Comparison of ENCODE assay signal across 13 cellular contexts in the genomic region with DNA sequence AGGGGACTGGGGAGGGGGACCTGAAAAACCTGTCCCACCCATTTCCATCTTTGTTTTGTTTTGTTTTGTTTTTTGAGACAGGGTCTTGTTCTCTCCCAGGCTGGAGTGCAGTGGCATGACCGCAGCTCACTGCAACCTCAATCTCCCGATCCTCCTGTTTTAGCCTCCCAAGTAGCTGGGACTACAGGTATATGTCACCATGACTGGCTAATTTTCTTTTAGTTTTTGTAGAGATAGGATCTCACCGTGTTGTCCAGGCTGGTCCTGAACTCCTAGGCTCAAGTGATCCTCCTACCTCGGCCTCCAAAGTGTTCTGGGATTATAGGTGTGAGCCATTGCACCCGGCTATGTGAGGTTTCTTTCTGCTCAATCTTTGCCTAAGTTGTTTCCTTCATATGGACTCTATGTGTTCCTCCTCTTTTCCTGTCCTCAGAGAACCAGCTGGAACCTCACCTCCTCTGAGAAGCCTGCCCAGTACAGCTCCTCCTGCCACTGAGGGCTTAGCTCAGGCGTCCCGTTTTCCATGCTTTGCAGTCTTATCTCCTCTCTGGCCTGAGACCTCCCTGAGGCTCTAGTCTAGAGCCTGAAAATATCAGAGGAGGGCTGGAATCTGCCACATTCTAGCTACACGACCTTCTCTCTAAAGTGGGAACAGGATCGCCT.
DNase-seq lines count a peak whose midpoint lies in the region; ATAC-seq, FAIRE-seq and TF ChIP-seq lines count a peak whose summit lies in the region.
"Had no signal": no experiment of that assay in that cellular context is flagged by ENCODE, and none has a peak within 500 bp of the region (broad histone marks: within the 10 kb centered on the region; RNA-seq: fewer than 3 reads in every experiment).

No MANE protein-coding gene starts in this region.

- DNase-seq in CD4-positive, alpha-beta T cell = no peak
- no peak for DNase-seq in activated naive CD8-positive, alpha-beta T cell treated with anti-CD3 and anti-CD28 coated beads, Interleukin-2, amount 50 U/mL, for 24 hours
- no peak for DNase-seq in naive thymus-derived CD4-positive, alpha-beta T cell
- DNase-seq in mesendoderm (no peak), mucosa of gallbladder (ENCODE audit: low spot score) (no peak), D721Med (ENCODE audit: insufficient read length, low spot score) (no peak)
- DNase-seq: amygdala, NCI-H1105 treated with DMSO at 0.1 percent for 48 hours, NCI-H526 had no signal

- no peaks in the 10 kb centered on the region for H3K79me2 ChIP-seq in mesendoderm (ENCODE audit: control insufficient read depth, insufficient read depth, low read length)

- H2BK15ac ChIP-seq in mesendoderm (replicated peaks; ENCODE audit: low read depth) = no peak overlapping the region

- no peak overlapping the region for H4K8ac ChIP-seq in mesendoderm (ENCODE audit: low read depth, low read length)

- peak overlapping the region; percentile 84 for H3K27ac Mint-ChIP-seq in CD4-positive, alpha-beta T cell
- peak overlapping the region; percentile 92 for H3K27ac Mint-ChIP-seq in activated naive CD8-positive, alpha-beta T cell treated with anti-CD3 and anti-CD28 coated beads, Interleukin-2, amount 50 U/mL, for 24 hours
- H3K27ac Mint-ChIP-seq in naive thymus-derived CD4-positive, alpha-beta T cell = peak overlapping the region; percentile 63 to 94 (median 87)

- H3K79me1 ChIP-seq in mesendoderm (ENCODE audit: low read length) = no peaks in the 10 kb centered on the region

- H3K27me3 Mint-ChIP-seq in CD4-positive, alpha-beta T cell = no peaks in the 10 kb centered on the region
- H3K27me3 Mint-ChIP-seq in activated naive CD8-positive, alpha-beta T cell treated with anti-CD3 and anti-CD28 coated beads, Interleukin-2, amount 50 U/mL, for 24 hours = no peaks in the 10 kb centered on the region
- H3K27me3 Mint-ChIP-seq in naive thymus-derived CD4-positive, alpha-beta T cell = no peaks in the 10 kb centered on the region

- no peak overlapping the region for H3K27ac ChIP-seq in CD4-positive, alpha-beta T cell (ENCODE audit: low read depth, low read length)
- peak overlapping the region; percentile 17 for H3K27ac ChIP-seq in naive thymus-derived CD4-positive, alpha-beta T cell (ENCODE audit: low read depth, low read length)
- no peak overlapping the region for H3K27ac ChIP-seq in mesendoderm (ENCODE audit: low read depth, low read length)

- intact Hi-C loops in CD4-positive, alpha-beta T cell (cut with DNase I, micrococcal nuclease) = no loop called here
- intact Hi-C loops in naive thymus-derived CD4-positive, alpha-beta T cell (cut with micrococcal nuclease) = loop anchor here (1.0 to 5.0 kb wide), 6 partner anchors 74 to 675 kb away; partner anchors contain the start of genes TTC32 (in 2 of the 2), PUM2 (in 1 of the 2) and RHOB (in 1 of the 2)

- H3K18ac ChIP-seq in mesendoderm (ENCODE audit: low read length) = no peak overlapping the region

- ATAC-seq in CD4-positive, alpha-beta T cell (ENCODE audit: poor library complexity) = no peak
- ATAC-seq in GM19455 (IDR thresholded peaks at IDR 0.05; ENCODE audit: unreplicated experiment) = peak; percentile 13
- ATAC-seq in activated naive CD8-positive, alpha-beta T cell treated with anti-CD3 and anti-CD28 coated beads, Interleukin-2, amount 50 U/mL, for 24 hours = no peak
- ATAC-seq in naive thymus-derived CD4-positive, alpha-beta T cell = no peak
- no peak for ATAC-seq in GM18870 (IDR thresholded peaks at IDR 0.05; ENCODE audit: unreplicated experiment)

- H3K4ac ChIP-seq in mesendoderm (ENCODE audit: low read depth, low read length) = no peak overlapping the region

- no peak overlapping the region for H2AK5ac ChIP-seq in mesendoderm (ENCODE audit: low read length)

- no peaks in the 10 kb centered on the region for H3K9me3 ChIP-seq in CD4-positive, alpha-beta T cell (ENCODE audit: control insufficient read depth, low read length)
- no peaks in the 10 kb centered on the region for H3K9me3 ChIP-seq in naive thymus-derived CD4-positive, alpha-beta T cell (ENCODE audit: control insufficient read depth in 2 of 3, low read length in 3 of 3)

- WGBS in mesendoderm (ENCODE audit: extremely low coverage, insufficient coverage, low lambda C conversion rate) = no CpG with 5 or more reads among the region's 9 CpGs

- no peak overlapping the region for H3K4me2 ChIP-seq in mesendoderm (ENCODE audit: low read length)

- no peak overlapping the region for H3K9ac ChIP-seq in mesendoderm (ENCODE audit: low read length)

- no peaks in the 10 kb centered on the region for H3K36me3 ChIP-seq in naive thymus-derived CD4-positive, alpha-beta T cell (ENCODE audit: control insufficient read depth in 2 of 3, insufficient read depth in 3 of 3, low read length in 3 of 3)
- H3K36me3 ChIP-seq in mesendoderm (ENCODE audit: control insufficient read depth, insufficient read depth, low read length) = no peaks in the 10 kb centered on the region

- no peak overlapping the region for H2BK5ac ChIP-seq in mesendoderm (ENCODE audit: low read length)

- H3K4me3 Mint-ChIP-seq in CD4-positive, alpha-beta T cell = peak overlapping the region; percentile 78
- H3K4me3 Mint-ChIP-seq in activated naive CD8-positive, alpha-beta T cell treated with anti-CD3 and anti-CD28 coated beads, Interleukin-2, amount 50 U/mL, for 24 hours = peak overlapping the region; percentile 49
- peak overlapping the region in 9 of 10 donors; percentile 58 to 78 (median 73) for H3K4me3 Mint-ChIP-seq in naive thymus-derived CD4-positive, alpha-beta T cell

- CTCF ChIA-PET in CD4-positive, alpha-beta T cell (lab: Charles Lee) = no interaction called here
- CTCF ChIA-PET in naive thymus-derived CD4-positive, alpha-beta T cell (lab: Charles Lee) = interaction anchor here (1.2 kb wide), 1 partner anchor 130 kb away, joined by 3 read pairs; the partner anchor contains the start of gene RHOB

- H3K4me1 ChIP-seq in naive thymus-derived CD4-positive, alpha-beta T cell (ENCODE audit: control insufficient read depth in 2 of 2, insufficient read depth in 2 of 2, low read length in 2 of 2) = peaks cover 13% of the 10 kb centered on the region in 2 donors
- peaks cover 2% of the 10 kb centered on the region for H3K4me1 ChIP-seq in mesendoderm (ENCODE audit: control insufficient read depth, low read depth, low read length)

- no peak for FAIRE-seq in D721Med (lab: Jason Lieb, UNC)
- FAIRE-seq: H54, HTR-8/SVneo had no signal

- no peak overlapping the region for H3K23ac ChIP-seq in mesendoderm (ENCODE audit: low read length)

- TF ChIP-seq CTCF in CD4-positive, alpha-beta T cell (IDR thresholded peaks at IDR 0.05) = no peak
- TF ChIP-seq CTCF in D721Med (IDR thresholded peaks at IDR 0.05; ENCODE audit: insufficient read depth, missing control alignments) = no peak

- no peaks in the 10 kb centered on the region for H3K9me3 Mint-ChIP-seq in CD4-positive, alpha-beta T cell
- H3K9me3 Mint-ChIP-seq in activated naive CD8-positive, alpha-beta T cell treated with anti-CD3 and anti-CD28 coated beads, Interleukin-2, amount 50 U/mL, for 24 hours = no peaks in the 10 kb centered on the region
- H3K9me3 Mint-ChIP-seq in naive thymus-derived CD4-positive, alpha-beta T cell = peaks cover 0 to 6% (median 0%) of the 10 kb centered on the region in 11 donors

- H3K56ac ChIP-seq in mesendoderm (ENCODE audit: low read length) = no peak overlapping the region

- H3K27me3 ChIP-seq in CD4-positive, alpha-beta T cell (ENCODE audit: control insufficient read depth, insufficient read depth, low read length) = no peaks in the 10 kb centered on the region
- H3K27me3 ChIP-seq in naive thymus-derived CD4-positive, alpha-beta T cell (ENCODE audit: control insufficient read depth in 2 of 2, insufficient read depth in 2 of 2, low read length in 2 of 2) = no peaks in the 10 kb centered on the region
- H3K27me3 ChIP-seq in mesendoderm (ENCODE audit: insufficient read depth, low read length, poor library complexity) = no peaks in the 10 kb centered on the region

- no peak overlapping the region for H2BK120ac ChIP-seq in mesendoderm (ENCODE audit: low read depth, low read length)

- peak overlapping the region; percentile 46 for H3K4me3 ChIP-seq in naive thymus-derived CD4-positive, alpha-beta T cell (ENCODE audit: low read length)
- H3K4me3 ChIP-seq in mesendoderm (ENCODE audit: low read length) = no peak overlapping the region

- peaks cover 5% of the 10 kb centered on the region for H3K36me3 Mint-ChIP-seq in CD4-positive, alpha-beta T cell (ENCODE audit: low read depth)
- H3K36me3 Mint-ChIP-seq in activated naive CD8-positive, alpha-beta T cell treated with anti-CD3 and anti-CD28 coated beads, Interleukin-2, amount 50 U/mL, for 24 hours (ENCODE audit: low read depth) = no peaks in the 10 kb centered on the region
- H3K36me3 Mint-ChIP-seq in naive thymus-derived CD4-positive, alpha-beta T cell = peaks cover 0 to 15% (median 0%) of the 10 kb centered on the region in 5 donors

- H3K4me1 Mint-ChIP-seq in CD4-positive, alpha-beta T cell (ENCODE audit: low read depth) = peaks cover 11% of the 10 kb centered on the region
- H3K4me1 Mint-ChIP-seq in activated naive CD8-positive, alpha-beta T cell treated with anti-CD3 and anti-CD28 coated beads, Interleukin-2, amount 50 U/mL, for 24 hours = peaks cover 36% of the 10 kb centered on the region
- H3K4me1 Mint-ChIP-seq in naive thymus-derived CD4-positive, alpha-beta T cell = peaks cover 9 to 32% (median 10%) of the 10 kb centered on the region in 7 donors

- no peak overlapping the region for H4K5ac ChIP-seq in mesendoderm (ENCODE audit: low read length)

- POLR2A ChIA-PET in CD4-positive, alpha-beta T cell (lab: Charles Lee) = interaction anchor here (0.7 to 2.6 kb wide), 2 partner anchors 75 to 207 kb away, joined by 3 to 6 read pairs; partner anchors contain the start of gene HS1BP3
- POLR2A ChIA-PET in naive thymus-derived CD4-positive, alpha-beta T cell (lab: Charles Lee) = interaction anchor here (1.7 kb wide), 1 partner anchor 129 kb away, joined by 6 read pairs; the partner anchor contains the start of gene RHOB

Comparison
In these comparisons a context has a peak if more than half of its experiments do, and no peak if none do; other contexts are left out.
1. intact Hi-C loops: an anchor here in naive thymus-derived CD4-positive, alpha-beta T cell (1.0 to 5.0 kb wide); none called in CD4-positive, alpha-beta T cell.